In the genomic region with DNA sequence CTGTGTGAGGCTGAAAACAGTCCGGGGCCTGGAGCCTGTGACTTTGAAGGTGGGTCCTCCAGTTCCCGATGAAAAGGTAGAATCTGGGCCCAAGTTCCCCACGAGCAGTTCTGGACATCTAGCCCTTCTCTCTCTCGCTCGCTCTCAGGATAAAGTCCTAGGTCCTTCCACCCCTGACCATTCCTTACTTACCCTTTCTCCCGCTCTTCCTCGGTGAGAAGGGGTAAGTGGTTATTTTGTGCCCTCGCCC, we compare ENCODE assay signal across 8 cellular contexts. TPM values are rescaled to one million over a fixed set of nuclear protein-coding genes. Genes with fewer than 3 reads are reported as not detected.
DNase-seq lines count a peak whose midpoint lies in the region; ATAC-seq and TF ChIP-seq lines count a peak whose summit lies in the region.

No MANE protein-coding gene starts in this region.

- DNase-seq in CD14-positive monocyte (ENCODE audit: low spot score) = no peak
- no peak for DNase-seq in chondrocyte (ENCODE audit: low spot score)
- DNase-seq in naive thymus-derived CD8-positive, alpha-beta T cell = no peak
- DNase-seq in GM19238 (ENCODE audit: insufficient read length, low spot score) = no peak
- no peak for DNase-seq in HK-2 (ENCODE audit: unreplicated experiment)

- H3K4me3 Mint-ChIP-seq in CD14-positive monocyte = peak overlapping the region; percentile 78 to 93
- peak overlapping the region; percentile 78 for H3K4me3 Mint-ChIP-seq in chondrocyte (ENCODE audit: unreplicated experiment)
- H3K4me3 Mint-ChIP-seq in naive thymus-derived CD8-positive, alpha-beta T cell = peak overlapping the region; percentile 83 to 92 (median 88)

- ATAC-seq in naive thymus-derived CD8-positive, alpha-beta T cell = no peak
- ATAC-seq in GM19351 (IDR thresholded peaks at IDR 0.05; ENCODE audit: unreplicated experiment) = no peak
- ATAC-seq in HG02938 (IDR thresholded peaks at IDR 0.05; ENCODE audit: unreplicated experiment) = no peak

- H3K27ac Mint-ChIP-seq in CD14-positive monocyte (peak overlapping the region in 4 of 7 donors; percentile 15 to 82 (median 33)), chondrocyte (ENCODE audit: unreplicated experiment) (peak overlapping the region; percentile 83)
- peak overlapping the region; percentile 84 to 98 (median 93) for H3K27ac Mint-ChIP-seq in naive thymus-derived CD8-positive, alpha-beta T cell

- H3K36me3 Mint-ChIP-seq in CD14-positive monocyte = peaks cover 0 to 9% of the 10 kb centered on the region in 2 donors
- peaks cover 9% of the 10 kb centered on the region for H3K36me3 Mint-ChIP-seq in chondrocyte (ENCODE audit: low read depth)
- peaks cover 5 to 21% (median 12%) of the 10 kb centered on the region in 3 donors for H3K36me3 Mint-ChIP-seq in naive thymus-derived CD8-positive, alpha-beta T cell

- H3K4me1 Mint-ChIP-seq in CD14-positive monocyte (peaks cover 14% of the 10 kb centered on the region), chondrocyte (ENCODE audit: low read depth) (peaks cover 32% of the 10 kb centered on the region)
- H3K4me1 Mint-ChIP-seq in naive thymus-derived CD8-positive, alpha-beta T cell = peaks cover 24 to 48% (median 41%) of the 10 kb centered on the region in 4 donors

- H3K27ac ChIP-seq in KOPT-K1 (ENCODE audit: low read depth, low read length, poor library complexity, severe bottlenecking) = peak overlapping the region; percentile 71

- no peaks in the 10 kb centered on the region for H3K9me3 ChIP-seq in KOPT-K1 (ENCODE audit: insufficient read depth, low read length, poor library complexity, severe bottlenecking)

- H3K36me3 ChIP-seq in KOPT-K1 (ENCODE audit: insufficient read depth, low read length) = peaks cover 23% of the 10 kb centered on the region; the same call in 1 of the 2 replicates

- TF ChIP-seq CTCF in CD14-positive monocyte (IDR thresholded peaks at IDR 0.05) (no peak), chondrocyte (IDR thresholded peaks at IDR 0.05) (no peak)

- POLR2A ChIA-PET in naive thymus-derived CD8-positive, alpha-beta T cell (lab: Charles Lee) = interaction anchor here (1.1 to 1.5 kb wide), 2 partner anchors 471 to 645 kb away, joined by 3 to 4 read pairs; a partner anchor contains a TSS

- intact Hi-C loops in CD14-positive monocyte (cut with micrococcal nuclease) = no loop called here

- H3K9me3 Mint-ChIP-seq in CD14-positive monocyte (no peaks in the 10 kb centered on the region), chondrocyte (ENCODE audit: low read depth) (no peaks in the 10 kb centered on the region)
- H3K9me3 Mint-ChIP-seq in naive thymus-derived CD8-positive, alpha-beta T cell = no peaks in the 10 kb centered on the region

- no peaks in the 10 kb centered on the region for H3K27me3 Mint-ChIP-seq in CD14-positive monocyte (ENCODE audit: low read depth in 3 of 3)
- H3K27me3 Mint-ChIP-seq in chondrocyte (ENCODE audit: low read depth) = no peaks in the 10 kb centered on the region
- H3K27me3 Mint-ChIP-seq in naive thymus-derived CD8-positive, alpha-beta T cell = peaks cover 0 to 2% (median 0%) of the 10 kb centered on the region in 5 donors

RNA-seq across cellular contexts. Expression of a gene that starts 0.7 kb away (rescaled TPM):
- polyA plus RNA-seq in CD14-positive monocyte = 1 to 10 TPM; 6.2 to 6.4 TPM
- total RNA-seq in chondrocyte = 6.1 to 11.0 TPM (median 10.8 TPM) in 3 replicates
- total RNA-seq in naive thymus-derived CD8-positive, alpha-beta T cell = 10 to 100 TPM; 17.1 TPM
- 10 to 100 TPM; 19.6 to 29.1 (median 26.2) TPM for polyA plus RNA-seq in naive thymus-derived CD8-positive, alpha-beta T cell

Comparison
In these comparisons a context has a peak if more than half of its experiments do, and no peak if none do; other contexts are left out.
1. H3K27ac Mint-ChIP-seq: peak in every context shown above with its lines; median percentile 93 in naive thymus-derived CD8-positive, alpha-beta T cell; 83 in chondrocyte; 33 in CD14-positive monocyte.